In genomic region chr14:91372680-91373495, GRCh38 we compare ENCODE assay signal across 8 cellular contexts. TPM values are rescaled to one million over a fixed set of nuclear protein-coding genes. Genes with fewer than 3 reads are reported as not detected.
DNase-seq lines count a peak whose midpoint lies in the region; ATAC-seq and TF ChIP-seq lines count a peak whose summit lies in the region.

No MANE protein-coding gene starts in this region.

- 0 out of 2 replicates have a peak, but pooled peaks cover 3% of the 10 kb centered on the region for H3F3A ChIP-seq in GM23338 (replicated peaks; ENCODE audit: low read depth)

- no peaks in the 10 kb centered on the region for H3K9me2 ChIP-seq in GM23338 (ENCODE audit: insufficient read depth)

- peaks cover 82% of the 10 kb centered on the region for H3K79me2 ChIP-seq in GM23338 (replicated peaks; ENCODE audit: insufficient read depth)

- no peaks in the 10 kb centered on the region; the same call in 2 of the 3 replicates for H3K36me3 Mint-ChIP-seq in GM23338 (ENCODE audit: low read depth)
- H3K36me3 Mint-ChIP-seq in activated naive CD4-positive, alpha-beta T cell treated with anti-CD3 and anti-CD28 coated beads, Interleukin-2, amount 10 ng/mL, durations not matched to agents 7 days and 5 days = peaks cover 46% of the 10 kb centered on the region

- no peaks in the 10 kb centered on the region for H3K27me3 ChIP-seq in GM23338 (ENCODE audit: insufficient read depth)
- H3K27me3 ChIP-seq in transverse colon = no peaks in the 10 kb centered on the region

- TF ChIP-seq CTCF in GM12872 (IDR thresholded peaks at IDR 0.05; ENCODE audit: insufficient read depth, low read depth, low read length) = peak; percentile 22; the same call in 2 of the 3 replicates
- no peak for TF ChIP-seq CTCF in GM23338 (conservative IDR thresholded peaks at IDR 0.05; ENCODE audit: low read depth in 2 of 2)
- TF ChIP-seq CTCF in transverse colon (IDR thresholded peaks at IDR 0.05) = no peak

- WGBS in transverse colon (ENCODE audit: low coverage in 1 of 2), 2 donors = 47% methylated on average over 17 of the region's 17 CpGs; no CpG with 5 or more reads in 1 of the 2 donors

- H3K27ac Mint-ChIP-seq in GM23338 = peak overlapping the region; percentile 26; the same call in 1 of the 2 replicates
- H3K27ac Mint-ChIP-seq in activated naive CD4-positive, alpha-beta T cell treated with anti-CD3 and anti-CD28 coated beads, Interleukin-2, amount 10 ng/mL, durations not matched to agents 7 days and 5 days = peak overlapping the region; percentile 95

- no peak for ATAC-seq in GM23338
- ATAC-seq in GM18861 (IDR thresholded peaks at IDR 0.05; ENCODE audit: unreplicated experiment) = no peak

- H3K4me3 ChIP-seq in GM23338 (no peak overlapping the region), transverse colon (no peak overlapping the region)

- H3K27ac ChIP-seq in GM23338 (ENCODE audit: low read depth) = peak overlapping the region; percentile 59; the same call in 1 of the 2 replicates
- peak overlapping the region; percentile 44 to 58 (median 48) for H3K27ac ChIP-seq in transverse colon

- H2AFZ ChIP-seq in GM23338 = no peak overlapping the region

- H3K27me3 Mint-ChIP-seq in GM23338 (ENCODE audit: insufficient read depth, low read depth, poor library complexity) = peaks cover 17% of the 10 kb centered on the region
- no peaks in the 10 kb centered on the region for H3K27me3 Mint-ChIP-seq in activated naive CD4-positive, alpha-beta T cell treated with anti-CD3 and anti-CD28 coated beads, Interleukin-2, amount 10 ng/mL, durations not matched to agents 7 days and 5 days

- H3K4me1 ChIP-seq in GM23338 (ENCODE audit: insufficient read depth) (peaks cover 38% of the 10 kb centered on the region), transverse colon (peaks cover 13 to 64% (median 34%) of the 10 kb centered on the region in 4 donors)

- H3K4me2 ChIP-seq in GM23338 = no peak overlapping the region

- intact Hi-C loops in transverse colon (cut with DNase I; ENCODE audit: low total_unique reads) = no loop called here

- H3K36me3 ChIP-seq in GM23338 (ENCODE audit: insufficient read depth) = no peaks in the 10 kb centered on the region
- H3K36me3 ChIP-seq in transverse colon = no peaks in the 10 kb centered on the region

- in situ Hi-C loops in transverse colon (cut with MboI; ENCODE audit: low pct_ligation_motif_present in 1 of 4, low pct_unique_long_range_greater_than_20kb in 1 of 4, low sequenced_read_pairs in 3 of 4) = no loop called here

- peaks cover 10% of the 10 kb centered on the region for H4K20me1 ChIP-seq in GM23338 (replicated peaks; ENCODE audit: insufficient read depth)

- H3K4me1 Mint-ChIP-seq in GM23338 = peaks cover 79% of the 10 kb centered on the region
- peaks cover 100% of the 10 kb centered on the region for H3K4me1 Mint-ChIP-seq in activated naive CD4-positive, alpha-beta T cell treated with anti-CD3 and anti-CD28 coated beads, Interleukin-2, amount 10 ng/mL, durations not matched to agents 7 days and 5 days

- H3K4me3 Mint-ChIP-seq in GM23338 = no peak overlapping the region
- peak overlapping the region; percentile 72 for H3K4me3 Mint-ChIP-seq in activated naive CD4-positive, alpha-beta T cell treated with anti-CD3 and anti-CD28 coated beads, Interleukin-2, amount 10 ng/mL, durations not matched to agents 7 days and 5 days

- H3K9me3 Mint-ChIP-seq in GM23338 = no peaks in the 10 kb centered on the region
- no peaks in the 10 kb centered on the region for H3K9me3 Mint-ChIP-seq in activated naive CD4-positive, alpha-beta T cell treated with anti-CD3 and anti-CD28 coated beads, Interleukin-2, amount 10 ng/mL, durations not matched to agents 7 days and 5 days

- CTCF ChIA-PET in activated naive CD4-positive, alpha-beta T cell treated with anti-CD3 and anti-CD28 coated beads, Interleukin-2, amount 10 ng/mL, durations not matched to agents 7 days and 5 days (lab: Charles Lee) = interaction anchor here (0.8 to 8.4 kb wide), 8 partner anchors 12 to 50 kb away, joined by 3 to 40 read pairs (median 4); partner anchors contain the start of gene CCDC88C

- TF ChIP-seq POLR2A in transverse colon (IDR thresholded peaks at IDR 0.05) = no peak

- H3K9me3 ChIP-seq in transverse colon = no peaks in the 10 kb centered on the region

- no peak for TF ChIP-seq EP300 in transverse colon (IDR thresholded peaks at IDR 0.05; ENCODE audit: low read depth)

- DNase-seq in GM23338 (ENCODE audit: low spot score) = no peak
- DNase-seq in NCI-H146 (lab: John Stamatoyannopoulos, UW) = peak; percentile 61
- DNase-seq in activated naive CD4-positive, alpha-beta T cell treated with anti-CD3 and anti-CD28 coated beads, Interleukin-2, amount 10 ng/mL, durations not matched to agents 7 days and 5 days = peak; percentile 60
- DNase-seq in transverse colon = peak; percentile 55
- no peak for DNase-seq in hippocampal formation (lab: John Stamatoyannopoulos, UW)
- DNase-seq in islet precursor cell = no peak

TF ChIP-seq in GM23338, 12 proteins besides CTCF, POLR2A, EP300 and RAD21:
- no peak for TF ChIP-seq JUNB (IDR thresholded peaks at IDR 0.05; ENCODE audit: unreplicated experiment)
- no peak for TF ChIP-seq CREB1 (CRISPR knock-in tag; IDR thresholded peaks at IDR 0.05; ENCODE audit: low read depth)
- TF ChIP-seq ETS1 (IDR thresholded peaks at IDR 0.05) = no peak
- TF ChIP-seq ZNF462 (CRISPR knock-in tag; IDR thresholded peaks at IDR 0.05) = no peak
- no peak for TF ChIP-seq EZH2phosphoT487 (IDR thresholded peaks at IDR 0.05; ENCODE audit: unreplicated experiment)
- no peak for TF ChIP-seq NANOG (IDR thresholded peaks at IDR 0.05; ENCODE audit: borderline replicate concordance)

RNA-seq across cellular contexts. Expression of gene CCDC88C, which starts 44.7 kb away (rescaled TPM):
- 42.1 and 60.7 TPM in 2 replicates for total RNA-seq in GM23338 (2014; rRNA removed; shearing (Covaris generic))
- polyA plus RNA-seq in GM23338 (2016; fragmentation: Nextera tagmentation; extraction: Ambion mirVana) = 20.8 and 23.6 TPM in 2 replicates
- 100 to 1,000 TPM in 1 of 4 donors, 10 to 100 TPM in 3; 29.5 to 171 (median 60.3) TPM for total RNA-seq in transverse colon

Comparison
In these comparisons a context has a peak if more than half of its experiments do, and no peak if none do; other contexts are left out.
1. DNase-seq: peak in NCI-H146 (single experiment), activated naive CD4-positive, alpha-beta T cell treated with anti-CD3 and anti-CD28 coated beads, Interleukin-2, amount 10 ng/mL, durations not matched to agents 7 days and 5 days (single experiment) and transverse colon (single experiment); none in GM23338 (single experiment), hippocampal formation (0 of 2) and islet precursor cell (single experiment).